8 cellular contexts compared by ENCODE assay signal in the genomic region with DNA sequence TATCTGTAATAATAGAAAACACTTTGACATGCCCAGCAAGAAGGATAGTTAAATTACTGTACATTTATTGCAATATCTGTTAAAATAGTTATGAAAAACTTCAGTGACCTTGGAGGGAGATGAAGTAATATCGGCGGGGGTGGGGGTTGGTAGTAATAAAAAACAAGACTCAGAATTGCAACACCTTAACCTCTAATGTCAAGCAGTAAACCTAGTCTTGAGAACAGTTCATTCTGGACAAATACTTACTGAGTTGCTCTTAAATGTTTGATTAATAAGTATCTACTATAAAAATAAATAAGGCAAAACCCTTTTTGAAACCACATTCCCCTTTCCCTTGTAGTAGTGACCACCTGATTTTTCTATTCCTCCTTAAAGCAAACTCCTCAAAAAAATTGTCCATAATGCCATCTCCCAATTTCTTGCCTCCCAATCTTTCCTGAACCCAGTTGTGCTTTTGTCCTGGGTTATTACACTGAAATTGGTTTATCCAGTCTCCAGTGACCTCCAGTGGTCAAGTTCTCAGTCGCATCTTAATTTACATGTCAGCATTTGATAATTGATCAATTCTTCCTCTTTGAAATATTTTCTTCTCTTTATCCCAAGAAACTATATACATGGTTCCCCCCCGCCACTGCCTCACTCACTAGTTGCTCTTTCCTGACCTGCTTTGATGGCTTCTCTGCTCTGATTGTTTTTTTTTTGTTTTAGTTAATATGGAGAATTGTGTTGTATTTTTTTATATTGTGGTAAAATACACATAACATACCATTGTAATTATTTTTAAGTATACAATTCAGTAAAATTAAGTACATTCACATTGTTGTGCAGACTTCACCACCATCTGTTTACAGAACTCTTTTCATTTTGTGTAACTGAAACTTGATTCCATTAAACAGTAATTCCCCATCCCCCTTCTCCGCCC. TPM values are rescaled to one million over a fixed set of nuclear protein-coding genes. Genes with fewer than 3 reads are reported as not detected.
A peak's percentile ranks its signal among the peaks of the same experiment; 100 is the strongest.
DNase-seq lines count a peak whose midpoint lies in the region; ATAC-seq and TF ChIP-seq lines count a peak whose summit lies in the region.

No MANE protein-coding gene starts in this region.

- H3K4me3 Mint-ChIP-seq in activated naive CD4-positive, alpha-beta T cell treated with anti-CD3 and anti-CD28 coated beads, Interleukin-2, amount 50 U/mL, for 24 hours = peak overlapping the region; percentile 6
- H3K4me3 Mint-ChIP-seq in activated T-helper 17 cell treated with anti-CD3 and anti-CD28 coated beads, Interleukin-2, amount 50 U/mL, for 72 hours = peak overlapping the region; percentile 3

- peaks cover 52% of the 10 kb centered on the region for H3K4me1 Mint-ChIP-seq in activated naive CD4-positive, alpha-beta T cell treated with anti-CD3 and anti-CD28 coated beads, Interleukin-2, amount 50 U/mL, for 24 hours
- H3K4me1 Mint-ChIP-seq in activated T-helper 17 cell treated with anti-CD3 and anti-CD28 coated beads, Interleukin-2, amount 50 U/mL, for 72 hours = peaks cover 43% of the 10 kb centered on the region

- H3K27me3 Mint-ChIP-seq in activated naive CD4-positive, alpha-beta T cell treated with anti-CD3 and anti-CD28 coated beads, Interleukin-2, amount 50 U/mL, for 24 hours = no peaks in the 10 kb centered on the region
- no peaks in the 10 kb centered on the region for H3K27me3 Mint-ChIP-seq in activated T-helper 17 cell treated with anti-CD3 and anti-CD28 coated beads, Interleukin-2, amount 50 U/mL, for 72 hours

- DNase-seq in activated naive CD4-positive, alpha-beta T cell treated with anti-CD3 and anti-CD28 coated beads, Interleukin-2, amount 50 U/mL, for 16 hours = no peak
- DNase-seq in MV-4-11 (lab: John Stamatoyannopoulos, UW) (peak; percentile 18), left cardiac atrium (no peak), retinal pigment epithelial cell (ENCODE audit: low read depth) (peak; percentile 10), NCI-H2081 (lab: John Stamatoyannopoulos, UW) (no peak)

- intact Hi-C loops in left cardiac atrium (cut with DNase I) = loop anchor here (2.0 to 10.0 kb wide), 3 partner anchors 148 to 174 kb away; a partner anchor contains a TSS

- no peak for ATAC-seq in activated T-helper 17 cell treated with anti-CD3 and anti-CD28 coated beads, Interleukin-2, amount 50 U/mL, for 72 hours (replicated peaks)
- ATAC-seq in left cardiac atrium (peak; percentile 47 to 76), GM18498 (IDR thresholded peaks at IDR 0.05; ENCODE audit: unreplicated experiment) (no peak)

- H3K36me3 Mint-ChIP-seq in activated naive CD4-positive, alpha-beta T cell treated with anti-CD3 and anti-CD28 coated beads, Interleukin-2, amount 50 U/mL, for 24 hours = peaks cover 6% of the 10 kb centered on the region
- peaks cover 43% of the 10 kb centered on the region for H3K36me3 Mint-ChIP-seq in activated T-helper 17 cell treated with anti-CD3 and anti-CD28 coated beads, Interleukin-2, amount 50 U/mL, for 72 hours (ENCODE audit: low read depth)

- H3K4me3 ChIP-seq in retinal pigment epithelial cell (ENCODE audit: low read length) = no peak overlapping the region

- TF ChIP-seq CTCF in retinal pigment epithelial cell (conservative IDR thresholded peaks at IDR 0.05; ENCODE audit: low read depth, low read length) = peak; percentile 60

- H3K27ac Mint-ChIP-seq in activated naive CD4-positive, alpha-beta T cell treated with anti-CD3 and anti-CD28 coated beads, Interleukin-2, amount 50 U/mL, for 24 hours = peak overlapping the region; percentile 52
- peak overlapping the region; percentile 4 for H3K27ac Mint-ChIP-seq in activated T-helper 17 cell treated with anti-CD3 and anti-CD28 coated beads, Interleukin-2, amount 50 U/mL, for 72 hours

- no peaks in the 10 kb centered on the region for H3K9me3 Mint-ChIP-seq in activated naive CD4-positive, alpha-beta T cell treated with anti-CD3 and anti-CD28 coated beads, Interleukin-2, amount 50 U/mL, for 24 hours
- H3K9me3 Mint-ChIP-seq in activated T-helper 17 cell treated with anti-CD3 and anti-CD28 coated beads, Interleukin-2, amount 50 U/mL, for 72 hours = no peaks in the 10 kb centered on the region

RNA-seq across cellular contexts. Expression of a gene that starts 36.8 kb away (rescaled TPM):
- total RNA-seq in activated T-helper 17 cell treated with anti-CD3 and anti-CD28 coated beads, Interleukin-2, amount 50 U/mL, for 72 hours = 100 to 1,000 TPM; 155 to 209 TPM
- total RNA-seq in left cardiac atrium = 100 to 1,000 TPM in 1 of 2 donors, 10 to 100 TPM in 1; 84.2 to 103 TPM

Comparison
In these comparisons a context has a peak if more than half of its experiments do, and no peak if none do; other contexts are left out.
1. DNase-seq: peak in MV-4-11 (single experiment) and retinal pigment epithelial cell (single experiment); none in activated naive CD4-positive, alpha-beta T cell treated with anti-CD3 and anti-CD28 coated beads, Interleukin-2, amount 50 U/mL, for 16 hours (single experiment), left cardiac atrium (single experiment) and NCI-H2081 (0 of 2).
2. ATAC-seq: peak in left cardiac atrium (2 of 2); none in activated T-helper 17 cell treated with anti-CD3 and anti-CD28 coated beads, Interleukin-2, amount 50 U/mL, for 72 hours (single experiment) and GM18498 (single experiment).